ENCODE assay signal across 17 cellular contexts in genomic region chr3:52849656-52850055, GRCh38. TPM values are rescaled to one million over a fixed set of nuclear protein-coding genes. Genes with fewer than 3 reads are reported as not detected.
DNase-seq lines count a peak whose midpoint lies in the region; ATAC-seq and TF ChIP-seq lines count a peak whose summit lies in the region.
"Had no signal": no experiment of that assay in that cellular context is flagged by ENCODE, and none has a peak within 500 bp of the region (broad histone marks: within the 10 kb centered on the region; RNA-seq: fewer than 3 reads in every experiment).

No MANE protein-coding gene starts in this region.

- CTCF ChIA-PET in activated naive CD4-positive, alpha-beta T cell treated with anti-CD3 and anti-CD28 coated beads for 36 hours (lab: Charles Lee): interaction anchor here (0.6 to 2.4 kb wide), 8 partner anchors 11 to 227 kb away, joined by 3 to 13 read pairs (median 4); no protein-coding TSS in a partner anchor

- in situ Hi-C loops in gastrocnemius medialis (cut with MboI; ENCODE audit: low sequenced_read_pairs in 4 of 4): loop anchor here in 3 of 4 donors (10.0 to 25.0 kb wide), 4 partner anchors 85 to 225 kb away; no protein-coding TSS in a partner anchor

- WGBS in gastroesophageal sphincter (ENCODE audit: low coverage in 1 of 2), 2 donors: 98% methylated on average over 9 of the region's 15 CpGs; no CpG with 5 or more reads in 1 of the 2 donors

- intact Hi-C loops in activated naive CD4-positive, alpha-beta T cell treated with anti-CD3 and anti-CD28 coated beads for 36 hours (cut with micrococcal nuclease): loop anchor here (2.0 to 5.0 kb wide), 3 partner anchors 43 to 347 kb away; no protein-coding TSS in a partner anchor
- intact Hi-C loops in gastrocnemius medialis (cut with DNase I; ENCODE audit: low total_unique reads): loop anchor here (2.0 to 10.0 kb wide), 5 partner anchors 85 to 615 kb away; partner anchors contain the start of genes NISCH, RFT1, SFMBT1 and TNNC1

- H3K27me3 ChIP-seq in gastroesophageal sphincter (no peaks in the 10 kb centered on the region), gastrocnemius medialis (no peaks in the 10 kb centered on the region)

- H3K27ac Mint-ChIP-seq in activated naive CD4-positive, alpha-beta T cell treated with anti-CD3 and anti-CD28 coated beads for 36 hours: peak overlapping the region; percentile 46
- H3K27ac Mint-ChIP-seq: CD8-positive, alpha-beta T cell; H9 had no signal

- H3K36me3 Mint-ChIP-seq in activated naive CD4-positive, alpha-beta T cell treated with anti-CD3 and anti-CD28 coated beads for 36 hours (ENCODE audit: low read depth): peaks cover 2% of the 10 kb centered on the region

- TF ChIP-seq EP300 in gastroesophageal sphincter (IDR thresholded peaks at IDR 0.05): no peak

- H3K9me3 ChIP-seq in gastroesophageal sphincter: no peaks in the 10 kb centered on the region
- no peaks in the 10 kb centered on the region for H3K9me3 ChIP-seq in gastrocnemius medialis

- H3K4me1 ChIP-seq in gastroesophageal sphincter (peaks cover 5 to 41% (median 16%) of the 10 kb centered on the region in 3 donors), gastrocnemius medialis (peaks cover 46 to 48% of the 10 kb centered on the region in 2 donors)

- no peaks in the 10 kb centered on the region for H3K9me3 Mint-ChIP-seq in activated naive CD4-positive, alpha-beta T cell treated with anti-CD3 and anti-CD28 coated beads for 36 hours
- H3K9me3 Mint-ChIP-seq: CD14-positive monocyte; CD8-positive, alpha-beta T cell; H9 had no signal

- no peak for TF ChIP-seq POLR2A in gastroesophageal sphincter (IDR thresholded peaks at IDR 0.05)
- TF ChIP-seq POLR2A in gastrocnemius medialis (IDR thresholded peaks at IDR 0.05): no peak

- peak overlapping the region in 3 of 4 donors; percentile 45 to 65 (median 64) for H3K27ac ChIP-seq in gastroesophageal sphincter
- peak overlapping the region; percentile 96 to 98 (median 97) for H3K27ac ChIP-seq in gastrocnemius medialis
- H3K27ac ChIP-seq: GM23248 had no signal

- TF ChIP-seq CTCF in gastroesophageal sphincter (IDR thresholded peaks at IDR 0.05): no peak
- no peak for TF ChIP-seq CTCF in gastrocnemius medialis (IDR thresholded peaks at IDR 0.05 in 4 of 5, conservative IDR thresholded peaks at IDR 0.05 in 1 of 5)

- H3K4me3 ChIP-seq in gastroesophageal sphincter: no peak overlapping the region
- no peak overlapping the region for H3K4me3 ChIP-seq in gastrocnemius medialis
- H3K4me3 ChIP-seq: GM23248 had no signal

- H3K4me1 Mint-ChIP-seq in activated naive CD4-positive, alpha-beta T cell treated with anti-CD3 and anti-CD28 coated beads for 36 hours (ENCODE audit: low read depth): no peaks in the 10 kb centered on the region

- no peak for DNase-seq in activated naive CD4-positive, alpha-beta T cell treated with anti-CD3 and anti-CD28 coated beads for 36 hours
- no peak for DNase-seq in activated naive CD4-positive, alpha-beta T cell (lab: John Stamatoyannopoulos, UW)
- DNase-seq in gastrocnemius medialis (no peak), C1 segment of cervical spinal cord (lab: John Stamatoyannopoulos, UW) (no peak), cerebellar cortex (ENCODE audit: low spot score) (no peak), NK-92 (lab: John Stamatoyannopoulos, UW; ENCODE audit: unreplicated experiment) (no peak)
- DNase-seq: 8988T; CD8-positive, alpha-beta T cell; COR-L47; DMS153; DMS79 treated with DMSO at 0.1 percent for 48 hours; EL; GM23248; H9 had no signal

- ATAC-seq in gastroesophageal sphincter: no peak
- ATAC-seq in gastrocnemius medialis: no peak
- ATAC-seq: CD8-positive, alpha-beta T cell had no signal

- H3K4me3 Mint-ChIP-seq in activated naive CD4-positive, alpha-beta T cell treated with anti-CD3 and anti-CD28 coated beads for 36 hours: no peak overlapping the region
- H3K4me3 Mint-ChIP-seq: CD14-positive monocyte; CD8-positive, alpha-beta T cell; H9 had no signal

- H3K36me3 ChIP-seq in gastroesophageal sphincter: peaks cover 0 to 76% of the 10 kb centered on the region in 2 donors
- peaks cover 0 to 12% of the 10 kb centered on the region in 2 donors for H3K36me3 ChIP-seq in gastrocnemius medialis

- no peaks in the 10 kb centered on the region for H3K27me3 Mint-ChIP-seq in activated naive CD4-positive, alpha-beta T cell treated with anti-CD3 and anti-CD28 coated beads for 36 hours (ENCODE audit: low read depth)

RNA-seq across cellular contexts. Expression of gene MUSTN1, which starts 14.8 kb away (rescaled TPM):
- total RNA-seq in activated naive CD4-positive, alpha-beta T cell treated with anti-CD3 and anti-CD28 coated beads for 36 hours: under 1 TPM in 1 of 2 experiments, not detected in 1; 0.57 TPM
- 10 to 100 TPM in 3 of 4 donors, 1 to 10 TPM in 1; 8.6 to 20.9 (median 16.6) TPM for total RNA-seq in gastroesophageal sphincter
- total RNA-seq in gastrocnemius medialis: 1,000 to 10,000 TPM in 1 of 4 donors, 100 to 1,000 TPM in 3; 218 to 2,149 (median 412) TPM
- total RNA-seq: GM23248, HT1080 had no signal

RNA-seq across cellular contexts. Expression of gene ITIH4, which starts 19.2 kb away (rescaled TPM):
- 1 to 10 TPM; 1.6 to 2.2 TPM for total RNA-seq in activated naive CD4-positive, alpha-beta T cell treated with anti-CD3 and anti-CD28 coated beads for 36 hours
- 1 to 10 TPM; 1.2 to 7.0 (median 3.4) TPM for total RNA-seq in gastroesophageal sphincter
- total RNA-seq in gastrocnemius medialis: 10 to 100 TPM in 3 of 4 donors, 1 to 10 TPM in 1; 3.5 to 20.4 (median 12.7) TPM
- total RNA-seq: HT1080 had no signal

RNA-seq across cellular contexts. Expression of gene STIMATE, which starts 47.7 kb away (rescaled TPM):
- 1 to 10 TPM; 7.7 to 9.7 TPM for total RNA-seq in activated naive CD4-positive, alpha-beta T cell treated with anti-CD3 and anti-CD28 coated beads for 36 hours
- total RNA-seq in gastroesophageal sphincter (10 to 100 TPM; 14.6 to 30.2 (median 20.5) TPM), gastrocnemius medialis (10 to 100 TPM; 20.6 to 64.6 (median 27.8) TPM)

RNA-seq across cellular contexts. Expression of gene ITIH3, which starts 55.1 kb away (rescaled TPM):
- total RNA-seq in activated naive CD4-positive, alpha-beta T cell treated with anti-CD3 and anti-CD28 coated beads for 36 hours: not detected
- total RNA-seq in gastroesophageal sphincter (1 to 10 TPM in 1 of 4 donors, under 1 TPM in 2, not detected in 1; 0.27 to 9.7 (median 0.89) TPM), gastrocnemius medialis (1 to 10 TPM in 2 of 4 donors, under 1 TPM in 2; 0.66 to 3.1 (median 1.5) TPM)
- total RNA-seq: CD8-positive, alpha-beta T cell; GM23248; H9 had no signal

Comparison
In these comparisons a context has a peak if more than half of its experiments do, and no peak if none do; other contexts are left out.
1. RNA of gene MUSTN1, which starts 14.8 kb away (total RNA-seq): 218 to 2,149 TPM in gastrocnemius medialis; 8.6 to 20.9 TPM in gastroesophageal sphincter and 0.57 TPM in activated naive CD4-positive, alpha-beta T cell treated with anti-CD3 and anti-CD28 coated beads for 36 hours; every median in the first group is over 10 times any median in the second.